In the genomic region with DNA sequence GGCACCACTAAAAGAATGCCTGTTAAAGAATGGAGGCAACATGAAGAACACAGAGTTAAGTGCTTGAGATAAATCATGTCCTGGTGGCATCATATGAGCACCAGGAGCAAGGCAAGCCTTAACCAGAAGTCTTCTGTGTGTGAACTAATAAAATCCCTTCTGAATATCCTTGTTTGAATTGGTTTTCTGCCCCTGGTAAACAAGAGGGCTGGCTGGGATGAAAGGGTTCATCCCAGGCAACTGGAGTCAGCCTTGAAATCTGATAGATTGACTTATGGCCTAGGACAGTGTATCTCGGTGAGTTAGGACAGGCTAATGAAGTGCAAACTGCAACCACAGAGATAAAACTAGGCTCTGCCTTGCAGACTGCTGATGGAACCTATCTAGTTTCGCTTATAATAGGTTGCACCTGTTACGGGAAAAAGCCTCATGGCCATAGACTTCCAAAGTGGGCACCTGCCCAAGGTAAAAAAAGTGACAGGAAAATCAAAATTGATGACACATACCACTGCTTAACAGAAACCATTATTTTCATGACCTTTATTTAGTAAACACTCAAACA, we compare ENCODE assay signal across 16 cellular contexts.
"Had no signal": no experiment of that assay in that cellular context is flagged by ENCODE, and none has a peak within 500 bp of the region (broad histone marks: within the 10 kb centered on the region; RNA-seq: fewer than 3 reads in every experiment).

No MANE protein-coding gene starts in this region.

- H3K27me3 ChIP-seq: body of pancreas, foreskin keratinocyte, thyroid gland, uterus had no signal

- H3K36me3 ChIP-seq: thyroid gland, uterus had no signal

- DNase-seq: activated CD4-positive, alpha-beta T cell treated with anti-CD3 and anti-CD28 coated beads, Interleukin-2, amount 10 ng/mL, durations not matched to agents 7 days and 5 days; activated CD4-positive, CD25-positive, alpha-beta regulatory T cell; activated CD8-positive, alpha-beta memory T cell treated with anti-CD3 and anti-CD28 coated beads for 24 hours; amniotic stem cell; body of pancreas; central memory CD4-positive, alpha-beta T cell; effector CD4-positive, alpha-beta T cell; foreskin keratinocyte; left colon; naive thymus-derived CD8-positive, alpha-beta T cell; nucleus accumbens; right cardiac atrium; thyroid gland; uterus had no signal

- H3K4me2 ChIP-seq: smooth muscle cell had no signal

- H3K9me3 ChIP-seq: body of pancreas, thyroid gland, uterus had no signal

- H3K27ac ChIP-seq: body of pancreas, coronary artery, foreskin keratinocyte, thyroid gland, uterus had no signal

- H3K4me3 ChIP-seq: body of pancreas, coronary artery, smooth muscle cell, thyroid gland, uterus had no signal

- H3K4me1 ChIP-seq: body of pancreas, foreskin keratinocyte, thyroid gland, uterus had no signal

- ATAC-seq: body of pancreas; foreskin keratinocyte; left colon; naive thymus-derived CD8-positive, alpha-beta T cell; right cardiac atrium had no signal
